Comparison of ENCODE assay signal across 19 cellular contexts in genomic region chr14:60206249-60206670, GRCh38. TPM values are rescaled to one million over a fixed set of nuclear protein-coding genes. Genes with fewer than 3 reads are reported as not detected.
A peak's percentile ranks its signal among the peaks of the same experiment; 100 is the strongest.
DNase-seq lines count a peak whose midpoint lies in the region; ATAC-seq and TF ChIP-seq lines count a peak whose summit lies in the region.
"Had no signal": no experiment of that assay in that cellular context is flagged by ENCODE, and none has a peak within 500 bp of the region (broad histone marks: within the 10 kb centered on the region; RNA-seq: fewer than 3 reads in every experiment).

No MANE protein-coding gene starts in this region.

- H3K9me2 ChIP-seq in GM23338 (ENCODE audit: insufficient read depth): peaks cover 9% of the 10 kb centered on the region; the same call in 1 of the 2 replicates

- H3K4me1 ChIP-seq in GM23338 (ENCODE audit: insufficient read depth): peaks cover 28% of the 10 kb centered on the region
- H3K4me1 ChIP-seq: SJCRH30 had no signal

- no peaks in the 10 kb centered on the region for H3K27me3 ChIP-seq in GM23338 (ENCODE audit: insufficient read depth)
- H3K27me3 ChIP-seq: BE2C, SJCRH30 had no signal

- H3K36me3 Mint-ChIP-seq in activated T-cell treated with anti-CD3 and anti-CD28 coated beads, Interleukin-2, amount 50 U/mL, for 72 hours (ENCODE audit: insufficient read depth in 2 of 2): peaks cover 0 to under 1% of the 10 kb centered on the region in 2 donors
- no peaks in the 10 kb centered on the region for H3K36me3 Mint-ChIP-seq in GM23338 (ENCODE audit: low read depth)
- no peaks in the 10 kb centered on the region for H3K36me3 Mint-ChIP-seq in activated T-helper 17 cell treated with anti-CD3 and anti-CD28 coated beads, Interleukin-2, amount 50 U/mL, for 72 hours (ENCODE audit: low read depth)

- H3K27ac ChIP-seq in GM23338 (ENCODE audit: low read depth): no peak overlapping the region
- H3K27ac ChIP-seq: GM23248, SJCRH30 had no signal

- H3K27me3 Mint-ChIP-seq in activated T-cell treated with anti-CD3 and anti-CD28 coated beads, Interleukin-2, amount 50 U/mL, for 72 hours (ENCODE audit: low read depth): peaks cover 16% of the 10 kb centered on the region
- H3K27me3 Mint-ChIP-seq in GM23338 (ENCODE audit: insufficient read depth, low read depth, poor library complexity): peaks cover 4% of the 10 kb centered on the region
- H3K27me3 Mint-ChIP-seq in activated T-helper 17 cell treated with anti-CD3 and anti-CD28 coated beads, Interleukin-2, amount 50 U/mL, for 72 hours: peaks cover 30% of the 10 kb centered on the region

- no peaks in the 10 kb centered on the region for H4K20me1 ChIP-seq in GM23338 (replicated peaks; ENCODE audit: insufficient read depth)

- peak overlapping the region; percentile 77 for H3K27ac Mint-ChIP-seq in activated T-cell treated with anti-CD3 and anti-CD28 coated beads, Interleukin-2, amount 50 U/mL, for 72 hours
- H3K27ac Mint-ChIP-seq in GM23338: no peak overlapping the region
- H3K27ac Mint-ChIP-seq in activated T-helper 17 cell treated with anti-CD3 and anti-CD28 coated beads, Interleukin-2, amount 50 U/mL, for 72 hours: peak overlapping the region; percentile 64
- H3K27ac Mint-ChIP-seq: CD4-positive, alpha-beta T cell had no signal

- DNase-seq in activated T-cell treated with anti-CD3 and anti-CD28 coated beads, Interleukin-2, amount 50 U/mL, for 72 hours: no peak
- DNase-seq in activated T-cell treated with anti-CD3 and anti-CD28 coated beads, Interleukin-2, amount 50 U/mL, for 48 hours: no peak
- DNase-seq in GM23338 (ENCODE audit: low spot score) (no peak), kidney tubule cell (ENCODE audit: low spot score) (no peak)
- DNase-seq in stimulated activated CD4-positive, alpha-beta T cell treated with anti-CD3 and anti-CD28 coated beads, Interleukin-12 subunit alpha, Interleukin-12 subunit beta, amount 100 ng/mL, for 4 hours: no peak
- DNase-seq: BE2C; CD4-positive, alpha-beta T cell; DMS153; GDM1; GM23248; HCEC 1CT; KG1; NCI-H1417 treated with DMSO at 0.1 percent for 48 hours; NCI-H187 treated with DMSO at 0.1 percent for 48 hours; NCI-H2227 treated with DMSO at 0.1 percent for 48 hours; NCI-H524 treated with DMSO at 0.1 percent for 48 hours; SJCRH30 had no signal

- ATAC-seq in activated T-cell treated with anti-CD3 and anti-CD28 coated beads, Interleukin-2, amount 50 U/mL, for 72 hours (replicated peaks in 1 of 2): peak; percentile 70 to 71
- no peak for ATAC-seq in GM23338
- ATAC-seq in activated T-helper 17 cell treated with anti-CD3 and anti-CD28 coated beads, Interleukin-2, amount 50 U/mL, for 72 hours (replicated peaks): peak; percentile 55
- no peak for ATAC-seq in HG02840 (IDR thresholded peaks at IDR 0.05; ENCODE audit: low FRiP score, unreplicated experiment)

- no peaks in the 10 kb centered on the region; the same call in 1 of the 2 replicates for H3K36me3 ChIP-seq in GM23338 (ENCODE audit: insufficient read depth)
- H3K36me3 ChIP-seq: BE2C, SJCRH30 had no signal

- H3K4me2 ChIP-seq in GM23338: no peak overlapping the region

- H3K9me3 Mint-ChIP-seq in activated T-cell treated with anti-CD3 and anti-CD28 coated beads, Interleukin-2, amount 50 U/mL, for 72 hours: peaks cover 0 to 4% of the 10 kb centered on the region in 2 donors
- no peaks in the 10 kb centered on the region for H3K9me3 Mint-ChIP-seq in GM23338
- H3K9me3 Mint-ChIP-seq in activated T-helper 17 cell treated with anti-CD3 and anti-CD28 coated beads, Interleukin-2, amount 50 U/mL, for 72 hours: peaks cover 2% of the 10 kb centered on the region
- H3K9me3 Mint-ChIP-seq: CD4-positive, alpha-beta T cell had no signal

- TF ChIP-seq CTCF in GM23338 (conservative IDR thresholded peaks at IDR 0.05; ENCODE audit: low read depth in 2 of 2): no peak

- peak overlapping the region; percentile 23 to 79 for H3K4me3 Mint-ChIP-seq in activated T-cell treated with anti-CD3 and anti-CD28 coated beads, Interleukin-2, amount 50 U/mL, for 72 hours
- no peak overlapping the region for H3K4me3 Mint-ChIP-seq in GM23338
- peak overlapping the region; percentile 4 for H3K4me3 Mint-ChIP-seq in activated T-helper 17 cell treated with anti-CD3 and anti-CD28 coated beads, Interleukin-2, amount 50 U/mL, for 72 hours
- H3K4me3 Mint-ChIP-seq: CD4-positive, alpha-beta T cell had no signal

- H2AFZ ChIP-seq in GM23338: 0 out of 2 replicates have a peak overlapping the region, but pooled peaks have one; percentile 28
- H2AFZ ChIP-seq: GM23248 had no signal

- peaks cover 5% of the 10 kb centered on the region; the same call in 1 of the 2 replicates for H3F3A ChIP-seq in GM23338 (replicated peaks; ENCODE audit: low read depth)

- H3K4me3 ChIP-seq in GM23338: no peak overlapping the region
- H3K4me3 ChIP-seq: GM23248, SJCRH30 had no signal

- no peaks in the 10 kb centered on the region for H3K79me2 ChIP-seq in GM23338 (replicated peaks; ENCODE audit: insufficient read depth)

- H3K4me1 Mint-ChIP-seq in activated T-cell treated with anti-CD3 and anti-CD28 coated beads, Interleukin-2, amount 50 U/mL, for 72 hours (ENCODE audit: low read depth): peaks cover 28% of the 10 kb centered on the region
- peaks cover 26% of the 10 kb centered on the region for H3K4me1 Mint-ChIP-seq in GM23338
- H3K4me1 Mint-ChIP-seq in activated T-helper 17 cell treated with anti-CD3 and anti-CD28 coated beads, Interleukin-2, amount 50 U/mL, for 72 hours: peaks cover 22% of the 10 kb centered on the region

TF ChIP-seq in GM23338, 12 proteins besides CTCF, POLR2A, EP300 and RAD21:
- TF ChIP-seq CREB1 (CRISPR knock-in tag; IDR thresholded peaks at IDR 0.05; ENCODE audit: low read depth): no peak
- TF ChIP-seq ZNF331 (CRISPR knock-in tag; IDR thresholded peaks at IDR 0.05; ENCODE audit: low read depth): no peak
- TF ChIP-seq ETS1 (IDR thresholded peaks at IDR 0.05): no peak
- TF ChIP-seq ZNF114 (CRISPR knock-in tag; IDR thresholded peaks at IDR 0.05): no peak

RNA-seq across cellular contexts. Expression of gene DHRS7, which starts 41.1 kb away (rescaled TPM):
- 10 to 100 TPM; 71.3 to 79.4 TPM for total RNA-seq in activated T-cell treated with anti-CD3 and anti-CD28 coated beads, Interleukin-2, amount 50 U/mL, for 72 hours
- total RNA-seq in GM23338 (2014; rRNA removed; shearing (Covaris generic)): 39.3 and 46.4 TPM in 2 replicates
- 34.4 and 39.4 TPM in 2 replicates for polyA plus RNA-seq in GM23338 (2016; fragmentation: Nextera tagmentation; extraction: Ambion mirVana)
- 10 to 100 TPM; 47.6 to 60.6 TPM for total RNA-seq in activated T-helper 17 cell treated with anti-CD3 and anti-CD28 coated beads, Interleukin-2, amount 50 U/mL, for 72 hours

RNA-seq across cellular contexts. Expression of gene PPM1A, which starts 42.8 kb away (rescaled TPM):
- total RNA-seq in activated T-cell treated with anti-CD3 and anti-CD28 coated beads, Interleukin-2, amount 50 U/mL, for 72 hours: 10 to 100 TPM; 57.3 to 62.9 TPM
- 34.1 and 42.8 TPM in 2 replicates for total RNA-seq in GM23338 (2014; rRNA removed; shearing (Covaris generic))
- polyA plus RNA-seq in GM23338 (2016; fragmentation: Nextera tagmentation; extraction: Ambion mirVana): 26.4 and 29.8 TPM in 2 replicates
- 10 to 100 TPM; 39.1 to 44.4 TPM for total RNA-seq in activated T-helper 17 cell treated with anti-CD3 and anti-CD28 coated beads, Interleukin-2, amount 50 U/mL, for 72 hours

Comparison
In these comparisons a context has a peak if more than half of its experiments do, and no peak if none do; other contexts are left out.
1. ATAC-seq: peak in activated T-cell treated with anti-CD3 and anti-CD28 coated beads, Interleukin-2, amount 50 U/mL, for 72 hours (2 of 2) and activated T-helper 17 cell treated with anti-CD3 and anti-CD28 coated beads, Interleukin-2, amount 50 U/mL, for 72 hours (single experiment); none in GM23338 (single experiment) and HG02840 (single experiment).